In genomic region chr3:150170843-150171513, GRCh38 we compare ENCODE assay signal across 1 cellular context.
TF ChIP-seq lines count a peak whose summit lies in the region.

No MANE protein-coding gene starts in this region.

TF ChIP-seq in IMR-90, 13 proteins besides CTCF, POLR2A, EP300 and RAD21 (continued from another document):
- no peak for TF ChIP-seq ELK1 (IDR thresholded peaks at IDR 0.05; ENCODE audit: borderline replicate concordance, low read depth, low read length)
